21 cellular contexts compared by ENCODE assay signal in the genomic region with DNA sequence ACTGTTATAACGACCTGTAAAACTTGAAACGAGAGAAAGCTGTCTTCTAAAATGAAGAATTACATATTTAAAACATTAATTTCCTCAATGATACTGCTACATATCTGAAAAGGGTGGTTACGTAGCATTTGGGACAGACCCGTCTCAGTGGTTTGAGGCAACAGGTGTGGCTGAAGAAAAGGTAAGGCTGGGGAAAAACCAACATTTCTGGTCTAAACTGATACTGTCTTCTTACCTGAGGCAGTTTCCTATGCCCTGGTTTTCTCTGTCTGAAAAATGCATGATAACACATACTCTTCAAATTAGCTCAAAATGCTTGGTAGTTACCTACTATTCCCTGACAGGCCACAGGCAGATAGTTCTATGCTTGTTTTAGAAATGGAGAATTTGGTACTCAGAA. TPM values are rescaled to one million over a fixed set of nuclear protein-coding genes. Genes with fewer than 3 reads are reported as not detected.
DNase-seq lines count a peak whose midpoint lies in the region; ATAC-seq, FAIRE-seq and TF ChIP-seq lines count a peak whose summit lies in the region.
"Had no signal": no experiment of that assay in that cellular context is flagged by ENCODE, and none has a peak within 500 bp of the region (broad histone marks: within the 10 kb centered on the region; RNA-seq: fewer than 3 reads in every experiment).

No MANE protein-coding gene starts in this region.

- 47% methylated on average over 4 of the region's 4 CpGs for WGBS in right lobe of liver (ENCODE audit: insufficient coverage, low coverage, low lambda C conversion rate, missing lambda C conversion rate)

- no peak for TF ChIP-seq POLR2A in endothelial cell of umbilical vein (IDR thresholded peaks at IDR 0.05; ENCODE audit: low read depth, low read length)
- no peak for TF ChIP-seq POLR2A in right lobe of liver (IDR thresholded peaks at IDR 0.05)

- H3K4me2 ChIP-seq in BLaER1: peak overlapping the region; percentile 43
- peak overlapping the region; percentile 27 for H3K4me2 ChIP-seq in PC-9
- peak overlapping the region; percentile 95 for H3K4me2 ChIP-seq in endothelial cell of umbilical vein (ENCODE audit: insufficient read depth, low read length)

- no peak for ATAC-seq in right lobe of liver
- ATAC-seq: Right ventricle myocardium inferior; stimulated activated memory B cell treated with anti-CD40 and anti-IgM and Interleukin-4, amounts not matched to agents 10 μg/mL and 1 μg/mL and 100 μg/mL, for 72 hours had no signal

- H3K9me3 Mint-ChIP-seq in osteocyte (ENCODE audit: unreplicated experiment): no peaks in the 10 kb centered on the region
- H3K9me3 Mint-ChIP-seq: HFFc6; nephron progenitor cell; stimulated activated memory B cell treated with anti-CD40 and anti-IgM and Interleukin-4, amounts not matched to agents 10 μg/mL and 1 μg/mL and 100 μg/mL, for 72 hours had no signal

- H3K9me2 ChIP-seq in PC-9 (ENCODE audit: insufficient read depth): no peaks in the 10 kb centered on the region

- H3K27ac Mint-ChIP-seq in osteocyte (ENCODE audit: unreplicated experiment): peak overlapping the region; percentile 88
- H3K27ac Mint-ChIP-seq: nephron progenitor cell; stimulated activated memory B cell treated with anti-CD40 and anti-IgM and Interleukin-4, amounts not matched to agents 10 μg/mL and 1 μg/mL and 100 μg/mL, for 72 hours had no signal

- no peak overlapping the region for H2AFZ ChIP-seq in PC-9
- no peak overlapping the region for H2AFZ ChIP-seq in endothelial cell of umbilical vein (ENCODE audit: low read depth, low read length)

- H3K4me1 Mint-ChIP-seq in osteocyte (ENCODE audit: unreplicated experiment): peaks cover 83% of the 10 kb centered on the region
- H3K4me1 Mint-ChIP-seq: stimulated activated memory B cell treated with anti-CD40 and anti-IgM and Interleukin-4, amounts not matched to agents 10 μg/mL and 1 μg/mL and 100 μg/mL, for 72 hours had no signal

- dilution Hi-C loops in endothelial cell of umbilical vein (cut with MboI; ENCODE audit: extremely low pct_ligation_motif_present, low sequenced_read_pairs): no loop called here

- POLR2A ChIA-PET in PC-9 (lab: Charles Lee; ENCODE audit: unreplicated experiment) (interaction anchor here (0.6 kb wide), 2 partner anchors 20 to 649 kb away, joined by 3 read pairs; no protein-coding TSS in a partner anchor), endothelial cell of umbilical vein (lab: Charles Lee) (interaction anchor here (0.7 kb wide), 1 partner anchor 23 kb away, joined by 3 read pairs; no protein-coding TSS in a partner anchor)

- H3K9me1 ChIP-seq in endothelial cell of umbilical vein (replicated peaks; ENCODE audit: control insufficient read depth, extremely low read depth, insufficient read depth, low read length): no peaks in the 10 kb centered on the region

- H3K4me3 Mint-ChIP-seq in osteocyte (ENCODE audit: unreplicated experiment): no peak overlapping the region
- H3K4me3 Mint-ChIP-seq: HFFc6; nephron progenitor cell; stimulated activated memory B cell treated with anti-CD40 and anti-IgM and Interleukin-4, amounts not matched to agents 10 μg/mL and 1 μg/mL and 100 μg/mL, for 72 hours had no signal

- DNase-seq in PC-9: no peak
- no peak for DNase-seq in endothelial cell of umbilical vein (ENCODE audit: low read depth, low spot score)
- no peak for DNase-seq in osteocyte (ENCODE audit: extremely low spot score, unreplicated experiment)
- DNase-seq in G401 (ENCODE audit: low spot score): no peak
- no peak for DNase-seq in right lobe of liver
- no peak for DNase-seq in NCI-H146 (lab: John Stamatoyannopoulos, UW)
- no peak for DNase-seq in DMS53 treated with DMSO at 0.1 percent for 48 hours (lab: John Stamatoyannopoulos, UW; ENCODE audit: unreplicated experiment)
- DNase-seq: activated CD4-positive, alpha-beta T cell treated with anti-CD3 and anti-CD28 coated beads, Interleukin-2, amount 50 U/mL, for 48 hours; activated naive CD4-positive, alpha-beta T cell treated with Interleukin-2 at 50 U/mL for 16 hours; head of caudate nucleus; HFFc6; Karpas-422; NCI-H1092; NCI-H2081; NCI-H510A treated with DMSO at 0.1 percent for 48 hours; nephron progenitor cell; transverse colon had no signal

- H3K79me2 ChIP-seq in PC-9 (ENCODE audit: low read depth): peaks cover 59% of the 10 kb centered on the region
- peaks cover 73% of the 10 kb centered on the region for H3K79me2 ChIP-seq in endothelial cell of umbilical vein (ENCODE audit: control insufficient read depth, insufficient read depth, low read length)

- H3K9me3 ChIP-seq in BLaER1 (no peaks in the 10 kb centered on the region), PC-9 (ENCODE audit: insufficient read depth, low read depth) (no peaks in the 10 kb centered on the region), endothelial cell of umbilical vein (replicated peaks; ENCODE audit: control insufficient read depth, insufficient read depth, low read length) (no peaks in the 10 kb centered on the region), right lobe of liver (no peaks in the 10 kb centered on the region)
- H3K9me3 ChIP-seq: transverse colon had no signal

- intact Hi-C loops in PC-9 (cut with micrococcal nuclease; ENCODE audit: unreplicated experiment): no loop called here
- intact Hi-C loops in endothelial cell of umbilical vein (cut with micrococcal nuclease): no loop called here
- intact Hi-C loops in right lobe of liver (cut with DNase I): no loop called here

- H3K4me3 ChIP-seq in BLaER1: no peak overlapping the region
- no peak overlapping the region for H3K4me3 ChIP-seq in PC-9
- H3K4me3 ChIP-seq in endothelial cell of umbilical vein (replicated peaks in 1 of 3; ENCODE audit: insufficient read depth in 1 of 3, low read depth in 1 of 3, low read length in 3 of 3): no peak overlapping the region
- H3K4me3 ChIP-seq in right lobe of liver: no peak overlapping the region
- H3K4me3 ChIP-seq: transverse colon had no signal

- TF ChIP-seq CTCF in PC-9 (conservative IDR thresholded peaks at IDR 0.05): no peak
- no peak for TF ChIP-seq CTCF in endothelial cell of umbilical vein (IDR thresholded peaks at IDR 0.05; ENCODE audit: extremely low read depth in 1 of 2, insufficient read depth in 1 of 2, low read depth in 1 of 2, low read length in 2 of 2)
- TF ChIP-seq CTCF in osteocyte (IDR thresholded peaks at IDR 0.05): no peak
- TF ChIP-seq CTCF in right lobe of liver (IDR thresholded peaks at IDR 0.05): no peak

- peaks cover 22% of the 10 kb centered on the region for H3F3A ChIP-seq in PC-9 (ENCODE audit: insufficient read depth, low read depth)

- H3K27me3 ChIP-seq in BLaER1 (peaks cover 100% of the 10 kb centered on the region), PC-9 (ENCODE audit: insufficient read depth, low read depth) (no peaks in the 10 kb centered on the region), endothelial cell of umbilical vein (ENCODE audit: control insufficient read depth in 2 of 2, insufficient read depth in 2 of 2, low read length in 2 of 2) (no peaks in the 10 kb centered on the region), right lobe of liver (peaks cover 0 to 5% of the 10 kb centered on the region in 2 donors)
- H3K27me3 ChIP-seq: transverse colon had no signal

- H3K36me3 Mint-ChIP-seq in osteocyte (ENCODE audit: unreplicated experiment): peaks cover 21% of the 10 kb centered on the region
- H3K36me3 Mint-ChIP-seq: stimulated activated memory B cell treated with anti-CD40 and anti-IgM and Interleukin-4, amounts not matched to agents 10 μg/mL and 1 μg/mL and 100 μg/mL, for 72 hours had no signal

- BruUV-seq in PC-9 (replicated peaks; lab: Mats Ljungman, UMichigan) (TSS peak; percentile 81), endothelial cell of umbilical vein (replicated peaks; lab: Mats Ljungman, UMichigan) (TSS peak; percentile 20)

- H3K4me1 ChIP-seq in BLaER1 (peaks cover 48% of the 10 kb centered on the region), PC-9 (replicated peaks; ENCODE audit: insufficient read depth) (peaks cover 43% of the 10 kb centered on the region), endothelial cell of umbilical vein (ENCODE audit: control insufficient read depth, extremely low read depth, insufficient read depth, low read length) (peaks cover 30% of the 10 kb centered on the region), right lobe of liver (peaks cover 0 to 8% (median 0%) of the 10 kb centered on the region in 4 donors)
- H3K4me1 ChIP-seq: transverse colon had no signal

- peaks cover 11% of the 10 kb centered on the region; the same call in 1 of the 2 replicates for H3K36me3 ChIP-seq in BLaER1
- no peaks in the 10 kb centered on the region for H3K36me3 ChIP-seq in PC-9 (ENCODE audit: low read depth)
- peaks cover 0 to 5% of the 10 kb centered on the region in 2 experiments for H3K36me3 ChIP-seq in endothelial cell of umbilical vein (ENCODE audit: control insufficient read depth in 2 of 2, extremely low read depth in 1 of 2, insufficient read depth in 2 of 2, low read length in 2 of 2)
- H3K36me3 ChIP-seq in right lobe of liver: no peaks in the 10 kb centered on the region
- H3K36me3 ChIP-seq: transverse colon had no signal

- H3K9ac ChIP-seq in BLaER1 (no peak overlapping the region), endothelial cell of umbilical vein (replicated peaks; ENCODE audit: extremely low read depth, insufficient read depth, low read length) (peak overlapping the region; percentile 98)

- H4K20me1 ChIP-seq in BLaER1 (peaks cover 99% of the 10 kb centered on the region), PC-9 (ENCODE audit: insufficient read depth) (no peaks in the 10 kb centered on the region), endothelial cell of umbilical vein (replicated peaks; ENCODE audit: control insufficient read depth, extremely low read depth, insufficient read depth, low read length) (no peaks in the 10 kb centered on the region)

- in situ Hi-C loops in G401 (cut with HindIII; ENCODE audit: low sequenced_read_pairs): no loop called here

- H3K27ac ChIP-seq in BLaER1 (no peak overlapping the region), PC-9 (peak overlapping the region; percentile 84), endothelial cell of umbilical vein (ENCODE audit: insufficient read depth, low read depth, low read length) (peak overlapping the region; percentile 93), right lobe of liver (no peak overlapping the region)

- FAIRE-seq in endothelial cell of umbilical vein (lab: Jason Lieb, UNC): no peak
- FAIRE-seq: islet of Langerhans had no signal

- no peaks in the 10 kb centered on the region for H3K27me3 Mint-ChIP-seq in osteocyte (ENCODE audit: unreplicated experiment)
- H3K27me3 Mint-ChIP-seq: stimulated activated memory B cell treated with anti-CD40 and anti-IgM and Interleukin-4, amounts not matched to agents 10 μg/mL and 1 μg/mL and 100 μg/mL, for 72 hours had no signal

- CTCF ChIA-PET in PC-9 (lab: Charles Lee) (interaction anchor here (0.7 kb wide), 1 partner anchor 9 kb away, joined by 3 read pairs; no protein-coding TSS in a partner anchor), endothelial cell of umbilical vein (lab: Charles Lee) (interaction anchor here (1.4 kb wide), 1 partner anchor 261 kb away, joined by 3 read pairs; no protein-coding TSS in a partner anchor)

RNA-seq across cellular contexts. Expression of a gene that starts 30.4 kb away (rescaled TPM):
- total RNA-seq in PC-9 (2021) (221 and 257 TPM in 2 replicates), endothelial cell of umbilical vein (305 and 329 TPM in 2 replicates), osteocyte (530 and 547 TPM in 2 replicates), right lobe of liver (100 to 1,000 TPM in 4 of 6 experiments, 10 to 100 TPM in 2; 85.3 to 239 (median 114) TPM)
- polyA plus RNA-seq in endothelial cell of umbilical vein: 85.0 and 120 TPM in 2 replicates
- 172 and 187 TPM in 2 replicates for polyA plus RNA-seq in endothelial cell of umbilical vein (2011; cell fraction: cytosol; rRNA removed)
- 156 and 211 TPM in 2 replicates for polyA plus RNA-seq in endothelial cell of umbilical vein (2011; cell fraction: nucleus; rRNA removed)
- 277 and 383 TPM in 2 replicates for polyA plus RNA-seq in endothelial cell of umbilical vein (2012)
- 147 and 150 TPM in 2 replicates for polyA minus RNA-seq in endothelial cell of umbilical vein
- 63.9 TPM for polyA minus RNA-seq in endothelial cell of umbilical vein (2011; cell fraction: cytosol; rRNA and poly(A)+ RNA removed)
- polyA minus RNA-seq in endothelial cell of umbilical vein (2011; cell fraction: nucleus; rRNA and poly(A)+ RNA removed): 76.7 and 125 TPM in 2 replicates
- 88.5 and 108 TPM in 2 replicates for total RNA-seq in G401 (2014; rRNA removed; shearing (Covaris generic))

Comparison
In these comparisons a context has a peak if more than half of its experiments do, and no peak if none do; other contexts are left out.
1. H3K27ac ChIP-seq: peak in PC-9 (single experiment) and endothelial cell of umbilical vein (single experiment); none in BLaER1 (single experiment) and right lobe of liver (0 of 3).
2. H3K4me2 ChIP-seq: peak in every context shown above with its lines; median percentile 95 in endothelial cell of umbilical vein; 43 in BLaER1; 27 in PC-9.